In genomic region chr1:16041200-16041599, GRCh38 we compare ENCODE assay signal across 38 cellular contexts. TPM values are rescaled to one million over a fixed set of nuclear protein-coding genes. Genes with fewer than 3 reads are reported as not detected.
"Had no signal": no experiment of that assay in that cellular context is flagged by ENCODE, and none has a peak within 500 bp of the region (broad histone marks: within the 10 kb centered on the region; RNA-seq: fewer than 3 reads in every experiment).

No MANE protein-coding gene starts in this region.

- H3K9me3 ChIP-seq: ascending aorta had no signal

- ATAC-seq: activated CD8-positive, alpha-beta memory T cell treated with anti-CD3 and anti-CD28 coated beads, Interleukin-2, amount 10 ng/mL, durations not matched to agents 7 days and 5 days; activated CD8-positive, alpha-beta T cell treated with anti-CD3 and anti-CD28 coated beads for 36 hours; activated naive CD8-positive, alpha-beta T cell treated with anti-CD3 and anti-CD28 coated beads, Interleukin-2, amount 50 U/mL, for 24 hours had no signal

- H3K27ac Mint-ChIP-seq: activated B cell treated with CpG ODN at 0.5 μM for 24 hours; activated CD4-positive, alpha-beta memory T cell treated with anti-CD3 and anti-CD28 coated beads for 36 hours; activated CD4-positive, alpha-beta T cell treated with anti-CD3 and anti-CD28 coated beads, Interleukin-2, amount 10 ng/mL, durations not matched to agents 24 days and 14 days; activated CD8-positive, alpha-beta memory T cell treated with anti-CD3 and anti-CD28 coated beads, Interleukin-2, amount 10 ng/mL, durations not matched to agents 7 days and 5 days; activated CD8-positive, alpha-beta T cell treated with anti-CD3 and anti-CD28 coated beads for 36 hours; activated naive CD4-positive, alpha-beta T cell treated with anti-CD3 and anti-CD28 coated beads, Interleukin-2, amount 10 ng/mL, durations not matched to agents 7 days and 5 days; activated naive CD4-positive, alpha-beta T cell treated with anti-CD3 and anti-CD28 coated beads, Interleukin-2, amount 50 U/mL, for 24 hours; activated naive CD8-positive, alpha-beta T cell; activated naive CD8-positive, alpha-beta T cell treated with anti-CD3 and anti-CD28 coated beads, Interleukin-2, amount 10 ng/mL, durations not matched to agents 7 days and 5 days; activated naive CD8-positive, alpha-beta T cell treated with anti-CD3 and anti-CD28 coated beads, Interleukin-2, amount 50 U/mL, for 24 hours; activated T-cell treated with anti-CD3 and anti-CD28 coated beads, Interleukin-2, amount 50 U/mL, for 24 hours; activated T-helper 2 cell treated with anti-CD3 and anti-CD28 coated beads, Interferon-gamma antibody, Interleukin-2, Interleukin-4, amounts not matched to agents 10 μg/mL and 5 μg/mL and 100 μg/mL, durations not matched to agents 14 hours and 24 hours and 36 hours; T-helper 1 cell treated with Interleukin-12 subunit alpha and Interleukin-12 subunit beta and Interleukin-4 antibody, amounts not matched to agents 30 μg/mL and 1 μg/mL, for 36 hours; T-helper 2 cell treated with Interferon-gamma antibody and Interleukin-4, amounts not matched to agents 5 μg/mL and 100 μg/mL, for 36 hours had no signal

- H3K4me3 ChIP-seq: ascending aorta, cardiac muscle cell had no signal

- DNase-seq: activated B cell treated with CpG ODN at 0.5 μM for 24 hours; activated CD4-positive, alpha-beta memory T cell treated with anti-CD3 and anti-CD28 coated beads for 36 hours; activated CD4-positive, alpha-beta T cell treated with anti-CD3 and anti-CD28 coated beads for 4 hours; activated CD4-positive, alpha-beta T cell treated with anti-CD3 and anti-CD28 coated beads, Interleukin-2, amount 10 ng/mL, durations not matched to agents 24 days and 14 days; activated CD4-positive, alpha-beta T cell treated with anti-CD3 and anti-CD28 coated beads, Interleukin-2, amount 50 U/mL, for 1 hour; activated CD4-positive, alpha-beta T cell treated with anti-CD3 and anti-CD28 coated beads, Interleukin-2, amount 50 U/mL, for 4 hours; activated CD4-positive, CD25-positive, alpha-beta regulatory T cell treated with anti-CD3 and anti-CD28 coated beads, Interleukin-2, amount 50 U/mL, for 72 hours; activated CD8-positive, alpha-beta memory T cell treated with anti-CD3 and anti-CD28 coated beads for 24 hours; activated CD8-positive, alpha-beta memory T cell treated with anti-CD3 and anti-CD28 coated beads, Interleukin-2, amount 10 ng/mL, durations not matched to agents 7 days and 5 days; activated CD8-positive, alpha-beta memory T cell treated with anti-CD3 and anti-CD28 coated beads, Interleukin-2, amount 50 U/mL, for 48 hours; activated CD8-positive, alpha-beta T cell treated with anti-CD3 and anti-CD28 coated beads for 36 hours; activated effector memory CD4-positive, alpha-beta T cell treated with Interleukin-2 at 50 U/mL for 16 hours; activated gamma-delta T cell; activated naive CD4-positive, alpha-beta T cell treated with anti-CD3 and anti-CD28 coated beads, Interleukin-2, amount 10 ng/mL, durations not matched to agents 7 days and 5 days; activated naive CD4-positive, alpha-beta T cell treated with Interleukin-2 at 50 U/mL for 16 hours; activated naive CD8-positive, alpha-beta T cell treated with anti-CD3 and anti-CD28 coated beads, Interleukin-2, amount 10 ng/mL, durations not matched to agents 7 days and 5 days; activated naive CD8-positive, alpha-beta T cell treated with anti-CD3 and anti-CD28 coated beads, Interleukin-2, amount 50 U/mL, for 24 hours; activated T-cell treated with anti-CD3 and anti-CD28 coated beads, Interleukin-2, amount 50 U/mL, for 24 hours; activated T-cell treated with anti-CD3 and anti-CD28 coated beads, Interleukin-2, amount 50 U/mL, for 48 hours; amygdala; anterior cingulate cortex; caudate nucleus; cerebellar nuclear complex; T-helper 1 cell; T-helper 2 cell; T-helper 9 cell had no signal

- H3K27me3 Mint-ChIP-seq: activated CD8-positive, alpha-beta T cell treated with anti-CD3 and anti-CD28 coated beads for 36 hours; activated naive CD4-positive, alpha-beta T cell treated with anti-CD3 and anti-CD28 coated beads, Interleukin-2, amount 50 U/mL, for 24 hours; activated naive CD8-positive, alpha-beta T cell; activated naive CD8-positive, alpha-beta T cell treated with anti-CD3 and anti-CD28 coated beads, Interleukin-2, amount 10 ng/mL, durations not matched to agents 7 days and 5 days; activated naive CD8-positive, alpha-beta T cell treated with anti-CD3 and anti-CD28 coated beads, Interleukin-2, amount 50 U/mL, for 24 hours had no signal

- H3K36me3 Mint-ChIP-seq: activated CD4-positive, alpha-beta memory T cell treated with anti-CD3 and anti-CD28 coated beads for 36 hours; activated CD8-positive, alpha-beta memory T cell treated with anti-CD3 and anti-CD28 coated beads, Interleukin-2, amount 10 ng/mL, durations not matched to agents 7 days and 5 days; activated naive CD4-positive, alpha-beta T cell treated with anti-CD3 and anti-CD28 coated beads, Interleukin-2, amount 10 ng/mL, durations not matched to agents 7 days and 5 days; activated naive CD4-positive, alpha-beta T cell treated with anti-CD3 and anti-CD28 coated beads, Interleukin-2, amount 50 U/mL, for 24 hours; activated naive CD8-positive, alpha-beta T cell; activated naive CD8-positive, alpha-beta T cell treated with anti-CD3 and anti-CD28 coated beads, Interleukin-2, amount 10 ng/mL, durations not matched to agents 7 days and 5 days; brain had no signal

- H3K27me3 ChIP-seq: ascending aorta, cardiac muscle cell had no signal

- H3K4me1 Mint-ChIP-seq: activated B cell treated with CpG ODN at 0.5 μM for 24 hours; activated CD4-positive, alpha-beta T cell treated with anti-CD3 and anti-CD28 coated beads, Interleukin-2, amount 10 ng/mL, durations not matched to agents 24 days and 14 days; activated CD8-positive, alpha-beta memory T cell treated with anti-CD3 and anti-CD28 coated beads, Interleukin-2, amount 10 ng/mL, durations not matched to agents 7 days and 5 days; activated naive CD4-positive, alpha-beta T cell treated with anti-CD3 and anti-CD28 coated beads, Interleukin-2, amount 10 ng/mL, durations not matched to agents 7 days and 5 days; activated naive CD4-positive, alpha-beta T cell treated with anti-CD3 and anti-CD28 coated beads, Interleukin-2, amount 50 U/mL, for 24 hours; activated naive CD8-positive, alpha-beta T cell treated with anti-CD3 and anti-CD28 coated beads, Interleukin-2, amount 10 ng/mL, durations not matched to agents 7 days and 5 days; activated naive CD8-positive, alpha-beta T cell treated with anti-CD3 and anti-CD28 coated beads, Interleukin-2, amount 50 U/mL, for 24 hours; central memory CD8-positive, alpha-beta T cell had no signal

- H3K27ac ChIP-seq: ascending aorta, cardiac muscle cell, VCaP had no signal

- H3K9me3 Mint-ChIP-seq: activated B cell treated with CpG ODN at 0.5 μM for 24 hours; activated CD4-positive, alpha-beta memory T cell treated with anti-CD3 and anti-CD28 coated beads for 36 hours; activated CD4-positive, alpha-beta T cell treated with anti-CD3 and anti-CD28 coated beads, Interleukin-2, amount 10 ng/mL, durations not matched to agents 24 days and 14 days; activated CD8-positive, alpha-beta T cell treated with anti-CD3 and anti-CD28 coated beads for 36 hours; activated naive CD4-positive, alpha-beta T cell treated with anti-CD3 and anti-CD28 coated beads, Interleukin-2, amount 10 ng/mL, durations not matched to agents 7 days and 5 days; activated naive CD4-positive, alpha-beta T cell treated with anti-CD3 and anti-CD28 coated beads, Interleukin-2, amount 50 U/mL, for 24 hours; activated naive CD8-positive, alpha-beta T cell treated with anti-CD3 and anti-CD28 coated beads, Interleukin-2, amount 10 ng/mL, durations not matched to agents 7 days and 5 days; activated naive CD8-positive, alpha-beta T cell treated with anti-CD3 and anti-CD28 coated beads, Interleukin-2, amount 50 U/mL, for 24 hours; activated T-cell treated with anti-CD3 and anti-CD28 coated beads, Interleukin-2, amount 50 U/mL, for 24 hours; activated T-helper 2 cell treated with anti-CD3 and anti-CD28 coated beads, Interferon-gamma antibody, Interleukin-2, Interleukin-4, amounts not matched to agents 10 μg/mL and 5 μg/mL and 100 μg/mL, durations not matched to agents 14 hours and 24 hours and 36 hours; central memory CD8-positive, alpha-beta T cell; T-helper 1 cell treated with Interleukin-12 subunit alpha and Interleukin-12 subunit beta and Interleukin-4 antibody, amounts not matched to agents 30 μg/mL and 1 μg/mL, for 36 hours; T-helper 2 cell treated with Interferon-gamma antibody and Interleukin-4, amounts not matched to agents 5 μg/mL and 100 μg/mL, for 36 hours had no signal

- H3K4me1 ChIP-seq: ascending aorta had no signal

- H3K4me3 Mint-ChIP-seq: activated B cell treated with CpG ODN at 0.5 μM for 24 hours; activated CD4-positive, alpha-beta memory T cell treated with anti-CD3 and anti-CD28 coated beads for 36 hours; activated CD4-positive, alpha-beta T cell treated with anti-CD3 and anti-CD28 coated beads, Interleukin-2, amount 10 ng/mL, durations not matched to agents 24 days and 14 days; activated CD8-positive, alpha-beta memory T cell treated with anti-CD3 and anti-CD28 coated beads, Interleukin-2, amount 10 ng/mL, durations not matched to agents 7 days and 5 days; activated CD8-positive, alpha-beta T cell treated with anti-CD3 and anti-CD28 coated beads for 36 hours; activated naive CD4-positive, alpha-beta T cell treated with anti-CD3 and anti-CD28 coated beads, Interleukin-2, amount 10 ng/mL, durations not matched to agents 7 days and 5 days; activated naive CD4-positive, alpha-beta T cell treated with anti-CD3 and anti-CD28 coated beads, Interleukin-2, amount 50 U/mL, for 24 hours; activated naive CD8-positive, alpha-beta T cell; activated naive CD8-positive, alpha-beta T cell treated with anti-CD3 and anti-CD28 coated beads, Interleukin-2, amount 10 ng/mL, durations not matched to agents 7 days and 5 days; activated naive CD8-positive, alpha-beta T cell treated with anti-CD3 and anti-CD28 coated beads, Interleukin-2, amount 50 U/mL, for 24 hours; activated T-cell treated with anti-CD3 and anti-CD28 coated beads, Interleukin-2, amount 50 U/mL, for 24 hours; brain; central memory CD8-positive, alpha-beta T cell; T-helper 1 cell treated with Interleukin-12 subunit alpha and Interleukin-12 subunit beta and Interleukin-4 antibody, amounts not matched to agents 30 μg/mL and 1 μg/mL, for 36 hours; T-helper 2 cell treated with Interferon-gamma antibody and Interleukin-4, amounts not matched to agents 5 μg/mL and 100 μg/mL, for 36 hours had no signal

- H3K36me3 ChIP-seq: ascending aorta, cardiac muscle cell had no signal

RNA-seq across cellular contexts. Expression of gene CLCNKB, which starts 2.4 kb away (rescaled TPM):
- total RNA-seq: activated B cell treated with CpG ODN at 0.5 μM for 24 hours; activated CD4-positive, alpha-beta memory T cell treated with anti-CD3 and anti-CD28 coated beads for 36 hours; activated CD4-positive, alpha-beta T cell treated with anti-CD3 and anti-CD28 coated beads, Interleukin-2, amount 10 ng/mL, durations not matched to agents 24 days and 14 days; activated CD8-positive, alpha-beta memory T cell treated with anti-CD3 and anti-CD28 coated beads, Interleukin-2, amount 10 ng/mL, durations not matched to agents 7 days and 5 days; activated CD8-positive, alpha-beta T cell treated with anti-CD3 and anti-CD28 coated beads for 36 hours; activated naive CD8-positive, alpha-beta T cell treated with anti-CD3 and anti-CD28 coated beads, Interleukin-2, amount 10 ng/mL, durations not matched to agents 7 days and 5 days; activated T-helper 2 cell treated with anti-CD3 and anti-CD28 coated beads, Interferon-gamma antibody, Interleukin-2, Interleukin-4, amounts not matched to agents 10 μg/mL and 5 μg/mL and 100 μg/mL, durations not matched to agents 14 hours and 24 hours and 36 hours; ascending aorta had no signal

RNA-seq across cellular contexts. Expression of gene CLCNKA, which starts 19.4 kb away (rescaled TPM):
- total RNA-seq: activated CD4-positive, alpha-beta memory T cell treated with anti-CD3 and anti-CD28 coated beads for 36 hours; activated CD4-positive, alpha-beta T cell treated with anti-CD3 and anti-CD28 coated beads, Interleukin-2, amount 10 ng/mL, durations not matched to agents 24 days and 14 days; activated CD8-positive, alpha-beta memory T cell treated with anti-CD3 and anti-CD28 coated beads, Interleukin-2, amount 10 ng/mL, durations not matched to agents 7 days and 5 days; activated CD8-positive, alpha-beta T cell treated with anti-CD3 and anti-CD28 coated beads for 36 hours; activated naive CD8-positive, alpha-beta T cell treated with anti-CD3 and anti-CD28 coated beads, Interleukin-2, amount 10 ng/mL, durations not matched to agents 7 days and 5 days; activated T-helper 2 cell treated with anti-CD3 and anti-CD28 coated beads, Interferon-gamma antibody, Interleukin-2, Interleukin-4, amounts not matched to agents 10 μg/mL and 5 μg/mL and 100 μg/mL, durations not matched to agents 14 hours and 24 hours and 36 hours; ascending aorta; bronchial epithelial cell had no signal

RNA-seq across cellular contexts. Expression of gene HSPB7, which starts 23.4 kb away (rescaled TPM):
- total RNA-seq: activated B cell treated with CpG ODN at 0.5 μM for 24 hours; activated CD4-positive, alpha-beta memory T cell treated with anti-CD3 and anti-CD28 coated beads for 36 hours; activated CD4-positive, alpha-beta T cell treated with anti-CD3 and anti-CD28 coated beads, Interleukin-2, amount 10 ng/mL, durations not matched to agents 24 days and 14 days; activated CD8-positive, alpha-beta memory T cell treated with anti-CD3 and anti-CD28 coated beads, Interleukin-2, amount 10 ng/mL, durations not matched to agents 7 days and 5 days; activated CD8-positive, alpha-beta T cell treated with anti-CD3 and anti-CD28 coated beads for 36 hours; activated naive CD8-positive, alpha-beta T cell treated with anti-CD3 and anti-CD28 coated beads, Interleukin-2, amount 10 ng/mL, durations not matched to agents 7 days and 5 days; activated T-helper 2 cell treated with anti-CD3 and anti-CD28 coated beads, Interferon-gamma antibody, Interleukin-2, Interleukin-4, amounts not matched to agents 10 μg/mL and 5 μg/mL and 100 μg/mL, durations not matched to agents 14 hours and 24 hours and 36 hours; bronchial epithelial cell had no signal

RNA-seq across cellular contexts. Expression of gene FAM131C, which starts 32.3 kb away (rescaled TPM):
- total RNA-seq: activated B cell treated with CpG ODN at 0.5 μM for 24 hours had no signal

RNA-seq across cellular contexts. Expression of gene SRARP, which starts 37.2 kb away (rescaled TPM):
- total RNA-seq: activated B cell treated with CpG ODN at 0.5 μM for 24 hours; activated CD4-positive, alpha-beta memory T cell treated with anti-CD3 and anti-CD28 coated beads for 36 hours; activated CD4-positive, alpha-beta T cell treated with anti-CD3 and anti-CD28 coated beads, Interleukin-2, amount 10 ng/mL, durations not matched to agents 24 days and 14 days; activated CD8-positive, alpha-beta memory T cell treated with anti-CD3 and anti-CD28 coated beads, Interleukin-2, amount 10 ng/mL, durations not matched to agents 7 days and 5 days; activated CD8-positive, alpha-beta T cell treated with anti-CD3 and anti-CD28 coated beads for 36 hours; activated naive CD8-positive, alpha-beta T cell treated with anti-CD3 and anti-CD28 coated beads, Interleukin-2, amount 10 ng/mL, durations not matched to agents 7 days and 5 days; activated T-helper 2 cell treated with anti-CD3 and anti-CD28 coated beads, Interferon-gamma antibody, Interleukin-2, Interleukin-4, amounts not matched to agents 10 μg/mL and 5 μg/mL and 100 μg/mL, durations not matched to agents 14 hours and 24 hours and 36 hours; ascending aorta; bronchial epithelial cell had no signal
- polyA plus RNA-seq: adipose tissue, cardiac muscle cell had no signal
